ENCODE assay signal across 14 cellular contexts in genomic region chr2:178271629-178272333, GRCh38.
DNase-seq lines count a peak whose midpoint lies in the region; ATAC-seq and TF ChIP-seq lines count a peak whose summit lies in the region.
"Had no signal": no experiment of that assay in that cellular context is flagged by ENCODE, and none has a peak within 500 bp of the region (broad histone marks: within the 10 kb centered on the region; RNA-seq: fewer than 3 reads in every experiment).

No MANE protein-coding gene starts in this region.

- H3K9me3 ChIP-seq in ascending aorta (no peaks in the 10 kb centered on the region), gastroesophageal sphincter (no peaks in the 10 kb centered on the region), parathyroid adenoma (ENCODE audit: control insufficient read depth, low read length) (no peaks in the 10 kb centered on the region)
- H3K9me3 ChIP-seq: BE2C had no signal

- H3K36me3 ChIP-seq in ascending aorta (no peaks in the 10 kb centered on the region), gastroesophageal sphincter (no peaks in the 10 kb centered on the region), parathyroid adenoma (ENCODE audit: control insufficient read depth, insufficient read depth, low read length) (no peaks in the 10 kb centered on the region)
- H3K36me3 ChIP-seq: BE2C had no signal

- 43 to 57% methylated on average over 2 to 3 of the region's 3 CpGs for WGBS in gastroesophageal sphincter (ENCODE audit: low coverage in 1 of 2), 2 donors

- no peak for TF ChIP-seq POLR2A in gastroesophageal sphincter (IDR thresholded peaks at IDR 0.05)

- peak; percentile 24 for DNase-seq in AG09319 (ENCODE audit: extremely low read depth, low read depth)
- DNase-seq in ascending aorta (ENCODE audit: low spot score in 2 of 2), result peak; percentile 13 to 76
- no peak for DNase-seq in glomerular visceral epithelial cell (ENCODE audit: extremely low spot score)
- DNase-seq in GF-D8 (lab: John Stamatoyannopoulos, UW), result no peak
- no peak for DNase-seq in NCI-H82 (lab: John Stamatoyannopoulos, UW)
- no peak for DNase-seq in T-helper 1 cell
- DNase-seq: activated CD4-positive, CD25-positive, alpha-beta regulatory T cell treated with anti-CD3 and anti-CD28 coated beads, Interleukin-2, amount 50 U/mL, for 72 hours; BE2C; mesendoderm; NCI-H187; small intestine had no signal

- no peak for TF ChIP-seq EP300 in gastroesophageal sphincter (IDR thresholded peaks at IDR 0.05)

- H3K27ac ChIP-seq in ascending aorta, result peak overlapping the region in 1 of 2 donors; percentile 49
- peak overlapping the region in 3 of 4 donors; percentile 22 to 64 (median 44) for H3K27ac ChIP-seq in gastroesophageal sphincter
- peak overlapping the region; percentile 47 for H3K27ac ChIP-seq in parathyroid adenoma

- H3K4me1 ChIP-seq in ascending aorta (no peaks in the 10 kb centered on the region), gastroesophageal sphincter (peaks cover 0 to 29% (median 3%) of the 10 kb centered on the region in 3 donors), parathyroid adenoma (peaks cover 4% of the 10 kb centered on the region)
- H3K4me1 ChIP-seq: BE2C had no signal

- TF ChIP-seq CTCF in AG09319 (IDR thresholded peaks at IDR 0.05; ENCODE audit: low read depth, low read length) (no peak), ascending aorta (IDR thresholded peaks at IDR 0.05) (no peak), gastroesophageal sphincter (IDR thresholded peaks at IDR 0.05) (no peak), parathyroid adenoma (IDR thresholded peaks at IDR 0.05) (no peak)

- H2AFZ ChIP-seq in parathyroid adenoma, result peak overlapping the region; percentile 51

- H3K27me3 ChIP-seq in ascending aorta (no peaks in the 10 kb centered on the region), gastroesophageal sphincter (no peaks in the 10 kb centered on the region), parathyroid adenoma (ENCODE audit: control insufficient read depth, insufficient read depth, low read length) (no peaks in the 10 kb centered on the region)
- H3K27me3 ChIP-seq: BE2C had no signal

- intact Hi-C loops in ascending aorta (cut with DNase I), result no loop called here

- H3K79me2 ChIP-seq in parathyroid adenoma, result no peaks in the 10 kb centered on the region

- H3K4me2 ChIP-seq in parathyroid adenoma (ENCODE audit: low read length), result no peak overlapping the region

- H3K9ac ChIP-seq in parathyroid adenoma, result no peak overlapping the region

- no peak overlapping the region for H3K4me3 ChIP-seq in ascending aorta
- H3K4me3 ChIP-seq in gastroesophageal sphincter, result no peak overlapping the region
- H3K4me3 ChIP-seq in parathyroid adenoma (ENCODE audit: low read depth, low read length), result no peak overlapping the region

- ATAC-seq in gastroesophageal sphincter, result peak; percentile 83
- ATAC-seq: activated naive CD4-positive, alpha-beta T cell treated with anti-CD3 and anti-CD28 coated beads, Interleukin-2, amount 50 U/mL, for 72 hours had no signal

Comparison
In these comparisons a context has a peak if more than half of its experiments do, and no peak if none do; other contexts are left out.
1. DNase-seq: peak in AG09319 (single experiment) and ascending aorta (2 of 2); none in glomerular visceral epithelial cell (single experiment), GF-D8 (single experiment), NCI-H82 (single experiment) and T-helper 1 cell (0 of 5).